Comparison of ENCODE assay signal across 1 cellular context in genomic region chr3:179949428-179949827, GRCh38.
TF ChIP-seq lines count a peak whose summit lies in the region.

No MANE protein-coding gene starts in this region.

TF ChIP-seq in GM23338, 12 proteins besides CTCF, POLR2A, EP300 and RAD21 (continued from another document):
- TF ChIP-seq, protein P1, sequence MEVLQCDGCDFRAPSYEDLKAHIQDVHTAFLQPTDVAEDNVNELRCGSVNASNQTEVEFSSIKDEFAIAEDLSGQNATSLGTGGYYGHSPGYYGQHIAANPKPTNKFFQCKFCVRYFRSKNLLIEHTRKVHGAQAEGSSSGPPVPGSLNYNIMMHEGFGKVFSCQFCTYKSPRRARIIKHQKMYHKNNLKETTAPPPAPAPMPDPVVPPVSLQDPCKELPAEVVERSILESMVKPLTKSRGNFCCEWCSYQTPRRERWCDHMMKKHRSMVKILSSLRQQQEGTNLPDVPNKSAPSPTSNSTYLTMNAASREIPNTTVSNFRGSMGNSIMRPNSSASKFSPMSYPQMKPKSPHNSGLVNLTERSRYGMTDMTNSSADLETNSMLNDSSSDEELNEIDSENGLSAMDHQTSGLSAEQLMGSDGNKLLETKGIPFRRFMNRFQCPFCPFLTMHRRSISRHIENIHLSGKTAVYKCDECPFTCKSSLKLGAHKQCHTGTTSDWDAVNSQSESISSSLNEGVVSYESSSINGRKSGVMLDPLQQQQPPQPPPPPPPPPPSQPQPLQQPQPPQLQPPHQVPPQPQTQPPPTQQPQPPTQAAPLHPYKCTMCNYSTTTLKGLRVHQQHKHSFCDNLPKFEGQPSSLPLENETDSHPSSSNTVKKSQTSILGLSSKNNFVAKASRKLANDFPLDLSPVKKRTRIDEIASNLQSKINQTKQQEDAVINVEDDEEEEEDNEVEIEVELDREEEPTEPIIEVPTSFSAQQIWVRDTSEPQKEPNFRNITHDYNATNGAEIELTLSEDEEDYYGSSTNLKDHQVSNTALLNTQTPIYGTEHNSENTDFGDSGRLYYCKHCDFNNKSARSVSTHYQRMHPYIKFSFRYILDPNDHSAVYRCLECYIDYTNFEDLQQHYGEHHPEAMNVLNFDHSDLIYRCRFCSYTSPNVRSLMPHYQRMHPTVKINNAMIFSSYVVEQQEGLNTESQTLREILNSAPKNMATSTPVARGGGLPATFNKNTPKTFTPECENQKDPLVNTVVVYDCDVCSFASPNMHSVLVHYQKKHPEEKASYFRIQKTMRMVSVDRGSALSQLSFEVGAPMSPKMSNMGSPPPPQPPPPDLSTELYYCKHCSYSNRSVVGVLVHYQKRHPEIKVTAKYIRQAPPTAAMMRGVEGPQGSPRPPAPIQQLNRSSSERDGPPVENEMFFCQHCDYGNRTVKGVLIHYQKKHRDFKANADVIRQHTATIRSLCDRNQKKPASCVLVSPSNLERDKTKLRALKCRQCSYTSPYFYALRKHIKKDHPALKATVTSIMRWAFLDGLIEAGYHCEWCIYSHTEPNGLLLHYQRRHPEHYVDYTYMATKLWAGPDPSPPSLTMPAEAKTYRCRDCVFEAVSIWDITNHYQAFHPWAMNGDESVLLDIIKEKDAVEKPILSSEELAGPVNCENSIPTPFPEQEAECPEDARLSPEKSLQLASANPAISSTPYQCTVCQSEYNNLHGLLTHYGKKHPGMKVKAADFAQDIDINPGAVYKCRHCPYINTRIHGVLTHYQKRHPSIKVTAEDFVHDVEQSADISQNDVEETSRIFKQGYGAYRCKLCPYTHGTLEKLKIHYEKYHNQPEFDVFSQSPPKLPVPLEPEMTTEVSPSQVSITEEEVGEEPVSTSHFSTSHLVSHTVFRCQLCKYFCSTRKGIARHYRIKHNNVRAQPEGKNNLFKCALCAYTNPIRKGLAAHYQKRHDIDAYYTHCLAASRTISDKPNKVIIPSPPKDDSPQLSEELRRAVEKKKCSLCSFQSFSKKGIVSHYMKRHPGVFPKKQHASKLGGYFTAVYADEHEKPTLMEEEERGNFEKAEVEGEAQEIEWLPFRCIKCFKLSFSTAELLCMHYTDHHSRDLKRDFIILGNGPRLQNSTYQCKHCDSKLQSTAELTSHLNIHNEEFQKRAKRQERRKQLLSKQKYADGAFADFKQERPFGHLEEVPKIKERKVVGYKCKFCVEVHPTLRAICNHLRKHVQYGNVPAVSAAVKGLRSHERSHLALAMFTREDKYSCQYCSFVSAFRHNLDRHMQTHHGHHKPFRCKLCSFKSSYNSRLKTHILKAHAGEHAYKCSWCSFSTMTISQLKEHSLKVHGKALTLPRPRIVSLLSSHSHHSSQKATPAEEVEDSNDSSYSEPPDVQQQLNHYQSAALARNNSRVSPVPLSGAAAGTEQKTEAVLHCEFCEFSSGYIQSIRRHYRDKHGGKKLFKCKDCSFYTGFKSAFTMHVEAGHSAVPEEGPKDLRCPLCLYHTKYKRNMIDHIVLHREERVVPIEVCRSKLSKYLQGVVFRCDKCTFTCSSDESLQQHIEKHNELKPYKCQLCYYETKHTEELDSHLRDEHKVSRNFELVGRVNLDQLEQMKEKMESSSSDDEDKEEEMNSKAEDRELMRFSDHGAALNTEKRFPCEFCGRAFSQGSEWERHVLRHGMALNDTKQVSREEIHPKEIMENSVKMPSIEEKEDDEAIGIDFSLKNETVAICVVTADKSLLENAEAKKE (CRISPR knock-in tag; IDR thresholded peaks at IDR 0.05), result no peak
- TF ChIP-seq EZH2 (IDR thresholded peaks at IDR 0.05; ENCODE audit: low read depth, unreplicated experiment), result no peak
- no peak for TF ChIP-seq STAT1 (IDR thresholded peaks at IDR 0.05; ENCODE audit: unreplicated experiment)
- TF ChIP-seq ZNF331 (CRISPR knock-in tag; IDR thresholded peaks at IDR 0.05; ENCODE audit: low read depth), result no peak
- TF ChIP-seq ETS1 (IDR thresholded peaks at IDR 0.05), result no peak
- TF ChIP-seq POLR2AphosphoS5 (IDR thresholded peaks at IDR 0.05; ENCODE audit: low read depth), result no peak
- no peak for TF ChIP-seq EZH2phosphoT487 (IDR thresholded peaks at IDR 0.05; ENCODE audit: unreplicated experiment)
- no peak for TF ChIP-seq NANOG (IDR thresholded peaks at IDR 0.05; ENCODE audit: borderline replicate concordance)
